In genomic region chr22:23253475-23254055, GRCh38 we compare ENCODE assay signal across 17 cellular contexts.
DNase-seq lines count a peak whose midpoint lies in the region; ATAC-seq, FAIRE-seq and TF ChIP-seq lines count a peak whose summit lies in the region.
"Had no signal": no experiment of that assay in that cellular context is flagged by ENCODE, and none has a peak within 500 bp of the region (broad histone marks: within the 10 kb centered on the region; RNA-seq: fewer than 3 reads in every experiment).

No MANE protein-coding gene starts in this region.

- no peak overlapping the region for H2BK15ac ChIP-seq in neuronal stem cell (ENCODE audit: low read length)

- no peak overlapping the region for H4K91ac ChIP-seq in neuronal stem cell (ENCODE audit: low read depth, low read length, poor library complexity)

- H3K4me1 ChIP-seq in neuronal stem cell (ENCODE audit: control insufficient read depth in 2 of 2, insufficient read depth in 1 of 2, low read depth in 1 of 2, low read length in 2 of 2), result peaks cover under 1 to 4% of the 10 kb centered on the region in 2 donors

- no peak overlapping the region for H3K4ac ChIP-seq in neuronal stem cell (ENCODE audit: low read length)

- no peak overlapping the region for H3K14ac ChIP-seq in neuronal stem cell (ENCODE audit: low read length)

- H3K9me3 ChIP-seq in neuronal stem cell (replicated peaks in 1 of 2; ENCODE audit: control insufficient read depth in 2 of 2, insufficient read depth in 1 of 2, low read depth in 1 of 2, low read length in 2 of 2), result no peaks in the 10 kb centered on the region

- H3K36me3 Mint-ChIP-seq in activated T-cell treated with anti-CD3 and anti-CD28 coated beads, Interleukin-2, amount 50 U/mL, for 24 hours (ENCODE audit: low read depth), result peaks cover 46% of the 10 kb centered on the region
- H3K36me3 Mint-ChIP-seq in activated T-cell treated with anti-CD3 and anti-CD28 coated beads, Interleukin-2, amount 50 U/mL, for 4 hours (ENCODE audit: insufficient read depth), result peaks cover 15% of the 10 kb centered on the region
- peaks cover 25% of the 10 kb centered on the region for H3K36me3 Mint-ChIP-seq in activated T-helper 17 cell treated with anti-CD3 and anti-CD28 coated beads, Interleukin-2, amount 50 U/mL, for 72 hours (ENCODE audit: low read depth)

- no peak for DNase-seq in activated T-cell treated with anti-CD3 and anti-CD28 coated beads, Interleukin-2, amount 50 U/mL, for 24 hours
- no peak for DNase-seq in activated T-cell treated with anti-CD3 and anti-CD28 coated beads, Interleukin-2, amount 50 U/mL, for 4 hours
- DNase-seq in GM12892 (ENCODE audit: insufficient read length), result no peak
- DNase-seq in neuronal stem cell (ENCODE audit: low spot score), result no peak
- DNase-seq: DMS79 treated with DMSO at 0.1 percent for 48 hours, GDM1, GOT3, HFFc6, NCI-H187 treated with DMSO at 0.1 percent for 48 hours, NCI-H2171 had no signal

- no peak overlapping the region for H2AK5ac ChIP-seq in neuronal stem cell (ENCODE audit: low read depth, low read length)

- FAIRE-seq in GM12892 (lab: Jason Lieb, UNC), result peak; percentile 9
- FAIRE-seq: A204.1, RCC 7860 had no signal

- H2BK5ac ChIP-seq in neuronal stem cell (ENCODE audit: low read length), result no peak overlapping the region

- no peaks in the 10 kb centered on the region for H3K9me3 Mint-ChIP-seq in activated T-cell treated with anti-CD3 and anti-CD28 coated beads, Interleukin-2, amount 50 U/mL, for 24 hours
- no peaks in the 10 kb centered on the region for H3K9me3 Mint-ChIP-seq in activated T-cell treated with anti-CD3 and anti-CD28 coated beads, Interleukin-2, amount 50 U/mL, for 4 hours
- H3K9me3 Mint-ChIP-seq in activated T-helper 17 cell treated with anti-CD3 and anti-CD28 coated beads, Interleukin-2, amount 50 U/mL, for 72 hours, result no peaks in the 10 kb centered on the region
- H3K9me3 Mint-ChIP-seq: HFFc6 had no signal

- no peak for ATAC-seq in activated T-cell treated with anti-CD3 and anti-CD28 coated beads, Interleukin-2, amount 50 U/mL, for 4 hours
- no peak for ATAC-seq in activated T-helper 17 cell treated with anti-CD3 and anti-CD28 coated beads, Interleukin-2, amount 50 U/mL, for 72 hours (replicated peaks)
- ATAC-seq in HG02840 (IDR thresholded peaks at IDR 0.05; ENCODE audit: low FRiP score, unreplicated experiment) (no peak), GM21423 (IDR thresholded peaks at IDR 0.05; ENCODE audit: unreplicated experiment) (no peak), HG03521 (IDR thresholded peaks at IDR 0.05; ENCODE audit: unreplicated experiment) (no peak)

- no peak overlapping the region for H2BK12ac ChIP-seq in neuronal stem cell (ENCODE audit: low read length)

- no peak overlapping the region for H3K18ac ChIP-seq in neuronal stem cell (ENCODE audit: low read length)

- no CpG with 5 or more reads among the region's 19 CpGs for WGBS in neuronal stem cell (ENCODE audit: extremely low coverage in 2 of 2, insufficient read length in 2 of 2, insufficient replicate concordance in 1 of 2), 2 donors

- peaks cover 9% of the 10 kb centered on the region for H3K79me1 ChIP-seq in neuronal stem cell (ENCODE audit: low read depth, low read length)

- H3K27ac ChIP-seq in neuronal stem cell (replicated peaks; ENCODE audit: low read length), result no peak overlapping the region
- H3K27ac ChIP-seq: C4-2B had no signal

- H3K23ac ChIP-seq in neuronal stem cell (ENCODE audit: low read depth, low read length, poor library complexity), result peak overlapping the region; percentile 81

- H3K36me3 ChIP-seq in neuronal stem cell (replicated peaks in 1 of 2; ENCODE audit: control insufficient read depth in 2 of 2, insufficient read depth in 2 of 2, low read length in 2 of 2), result peaks cover 23 to 54% of the 10 kb centered on the region in 2 donors

- no peak overlapping the region for H2AFZ ChIP-seq in neuronal stem cell (ENCODE audit: low read length)

- H3K4me3 ChIP-seq in neuronal stem cell (ENCODE audit: low read length in 2 of 2), result no peak overlapping the region

- H3K4me1 Mint-ChIP-seq in activated T-cell treated with anti-CD3 and anti-CD28 coated beads, Interleukin-2, amount 50 U/mL, for 24 hours (ENCODE audit: low read depth), result peaks cover 52% of the 10 kb centered on the region
- H3K4me1 Mint-ChIP-seq in activated T-cell treated with anti-CD3 and anti-CD28 coated beads, Interleukin-2, amount 50 U/mL, for 4 hours (ENCODE audit: low read depth), result peaks cover 49% of the 10 kb centered on the region
- peaks cover 9% of the 10 kb centered on the region for H3K4me1 Mint-ChIP-seq in activated T-helper 17 cell treated with anti-CD3 and anti-CD28 coated beads, Interleukin-2, amount 50 U/mL, for 72 hours

- no peak overlapping the region for H3K9ac ChIP-seq in neuronal stem cell (ENCODE audit: low read depth, low read length, poor library complexity)

- no peak for TF ChIP-seq POLR2A in GM12892 (IDR thresholded peaks at IDR 0.05; ENCODE audit: low read depth, low read length)

- peak overlapping the region; percentile 66 for H3K27ac Mint-ChIP-seq in activated T-cell treated with anti-CD3 and anti-CD28 coated beads, Interleukin-2, amount 50 U/mL, for 24 hours
- peak overlapping the region; percentile 65 for H3K27ac Mint-ChIP-seq in activated T-helper 17 cell treated with anti-CD3 and anti-CD28 coated beads, Interleukin-2, amount 50 U/mL, for 72 hours
- H3K27ac Mint-ChIP-seq: HFFc6 had no signal

- no peak overlapping the region for H3K4me2 ChIP-seq in neuronal stem cell (ENCODE audit: insufficient read depth, low read length, poor library complexity, severe bottlenecking)

- no peaks in the 10 kb centered on the region for H3K27me3 Mint-ChIP-seq in activated T-cell treated with anti-CD3 and anti-CD28 coated beads, Interleukin-2, amount 50 U/mL, for 24 hours
- H3K27me3 Mint-ChIP-seq in activated T-cell treated with anti-CD3 and anti-CD28 coated beads, Interleukin-2, amount 50 U/mL, for 4 hours (ENCODE audit: low read depth), result no peaks in the 10 kb centered on the region
- H3K27me3 Mint-ChIP-seq in activated T-helper 17 cell treated with anti-CD3 and anti-CD28 coated beads, Interleukin-2, amount 50 U/mL, for 72 hours, result no peaks in the 10 kb centered on the region

- no peak overlapping the region for H2BK120ac ChIP-seq in neuronal stem cell (ENCODE audit: low read depth, low read length)

- no peak overlapping the region for H4K8ac ChIP-seq in neuronal stem cell (ENCODE audit: low read depth, low read length)

- no peak overlapping the region for H3K4me3 Mint-ChIP-seq in activated T-cell treated with anti-CD3 and anti-CD28 coated beads, Interleukin-2, amount 50 U/mL, for 24 hours
- H3K4me3 Mint-ChIP-seq in activated T-cell treated with anti-CD3 and anti-CD28 coated beads, Interleukin-2, amount 50 U/mL, for 4 hours, result no peak overlapping the region
- no peak overlapping the region for H3K4me3 Mint-ChIP-seq in activated T-helper 17 cell treated with anti-CD3 and anti-CD28 coated beads, Interleukin-2, amount 50 U/mL, for 72 hours
- H3K4me3 Mint-ChIP-seq: HFFc6 had no signal

- H3K27me3 ChIP-seq in neuronal stem cell (ENCODE audit: control insufficient read depth in 3 of 3, insufficient read depth in 3 of 3, low read depth in 1 of 3, low read length in 3 of 3), result no peaks in the 10 kb centered on the region
